In genomic region chr6:52388790-52389189, GRCh38 we compare ENCODE assay signal across 1 cellular context.
TF ChIP-seq lines count a peak whose summit lies in the region.

No MANE protein-coding gene starts in this region.

TF ChIP-seq in SK-N-SH, 30 proteins besides CTCF, POLR2A, EP300 and RAD21 (continued from another document):
- TF ChIP-seq ZBTB33 (IDR thresholded peaks at IDR 0.05; ENCODE audit: borderline replicate concordance, low read depth) (no peak), RXRA (IDR thresholded peaks at IDR 0.05; ENCODE audit: borderline replicate concordance, low read depth) (no peak), NFIC (IDR thresholded peaks at IDR 0.05; ENCODE audit: borderline replicate concordance) (no peak), REST (IDR thresholded peaks at IDR 0.05; ENCODE audit: low read depth, low read length) (no peak), GATA2 (CRISPR knock-in tag; IDR thresholded peaks at IDR 0.05) (no peak), NRF1 (IDR thresholded peaks at IDR 0.05; ENCODE audit: low read depth, low read length) (no peak), RFX5 (IDR thresholded peaks at IDR 0.05; ENCODE audit: low read length) (no peak), GABPA (IDR thresholded peaks at IDR 0.05; ENCODE audit: low read depth) (no peak), TAF1 (IDR thresholded peaks at IDR 0.05; ENCODE audit: borderline replicate concordance, low read depth, low read length) (no peak), EZH2phosphoT487 (IDR thresholded peaks at IDR 0.05; ENCODE audit: borderline replicate concordance, low read depth) (no peak), POLR2AphosphoS5 (IDR thresholded peaks at IDR 0.05; ENCODE audit: low read depth, low read length) (no peak), MXI1 (IDR thresholded peaks at IDR 0.05; ENCODE audit: low read depth, low read length) (no peak), MEF2A (IDR thresholded peaks at IDR 0.05; ENCODE audit: borderline replicate concordance, low read depth) (no peak)
